In genomic region chr16:66182592-66182991, GRCh38 we compare ENCODE assay signal across 32 cellular contexts.
"Had no signal": no experiment of that assay in that cellular context is flagged by ENCODE, and none has a peak within 500 bp of the region (broad histone marks: within the 10 kb centered on the region; RNA-seq: fewer than 3 reads in every experiment).

No MANE protein-coding gene starts in this region.

- H3K27me3 ChIP-seq: brain microvascular endothelial cell, MG63, SJSA1 had no signal

- H3K36me3 ChIP-seq: brain microvascular endothelial cell, MG63, SJSA1, WERI-Rb-1 had no signal

- DNase-seq: activated CD4-positive, alpha-beta memory T cell treated with anti-CD3 and anti-CD28 coated beads, Interleukin-2, amount 10 ng/mL, durations not matched to agents 7 days and 5 days; activated CD4-positive, alpha-beta T cell treated with anti-CD3 and anti-CD28 coated beads for 1 hour; activated CD4-positive, alpha-beta T cell treated with anti-CD3 and anti-CD28 coated beads for 48 hours; activated CD4-positive, CD25-positive, alpha-beta regulatory T cell; activated effector memory CD4-positive, alpha-beta T cell treated with anti-CD3 and anti-CD28 coated beads, Interleukin-2, amount 50 U/mL, for 16 hours; activated naive CD4-positive, alpha-beta T cell; activated naive CD4-positive, alpha-beta T cell treated with anti-CD3 and anti-CD28 coated beads, Interleukin-2, amount 50 U/mL, for 16 hours; activated naive CD8-positive, alpha-beta T cell treated with anti-CD3 and anti-CD28 coated beads for 36 hours; activated T-cell treated with anti-CD3 and anti-CD28 coated beads, Interleukin-2, amount 50 U/mL, for 1 hour; activated T-cell treated with anti-CD3 and anti-CD28 coated beads, Interleukin-2, amount 50 U/mL, for 72 hours; amniotic stem cell; aorta; brain microvascular endothelial cell; cerebellar nuclear complex; KBM-7; MG63; NCI-H1048; NCI-H1105 treated with DMSO at 0.1 percent for 48 hours; NCI-H1436; NCI-H1694; NCI-H2029; NCI-H345; NCI-H524 treated with DMSO at 0.1 percent for 48 hours; SHP77 treated with DMSO at 0.1 percent for 48 hours; SW 1271; T-helper 1 cell; T-helper 2 cell; T-helper 9 cell; WERI-Rb-1 had no signal

- H3K9me3 ChIP-seq: MG63 had no signal

- ATAC-seq: activated T-cell treated with anti-CD3 and anti-CD28 coated beads, Interleukin-2, amount 50 U/mL, for 72 hours; activated T-helper 17 cell treated with anti-CD3 and anti-CD28 coated beads, Interleukin-2, amount 50 U/mL, for 72 hours; Panc1 had no signal

- H3K4me1 ChIP-seq: SJSA1 had no signal

- H3K4me3 ChIP-seq: MG63, SJSA1 had no signal

- H3K27ac ChIP-seq: brain microvascular endothelial cell, SJSA1, WERI-Rb-1 had no signal
